In genomic region chr3:128180913-128181312, GRCh38 we compare ENCODE assay signal across 20 cellular contexts.
"Had no signal": no experiment of that assay in that cellular context is flagged by ENCODE, and none has a peak within 500 bp of the region (broad histone marks: within the 10 kb centered on the region; RNA-seq: fewer than 3 reads in every experiment).

No MANE protein-coding gene starts in this region.

- H3K9me3 ChIP-seq: colonic mucosa, gastroesophageal sphincter, mucosa of descending colon, ovary, spleen, stomach had no signal

- H3K36me3 ChIP-seq: colonic mucosa, gastroesophageal sphincter, ovary, stomach had no signal

- DNase-seq: caudate nucleus; colonic mucosa; dorsolateral prefrontal cortex; effector CD8-positive, alpha-beta T cell; hippocampal formation; left colon; mammary epithelial cell; mucosa of descending colon; naive thymus-derived CD8-positive, alpha-beta T cell; ovary; spleen; stimulated activated CD4-positive, alpha-beta T cell treated with anti-CD3 and anti-CD28 coated beads, Interleukin-15, amount 100 ng/mL, for 24 hours; stimulated activated CD4-positive, alpha-beta T cell treated with anti-CD3 and anti-CD28 coated beads, Interleukin-1b, Interleukin-23, amount 100 ng/mL, for 48 hours; stimulated activated CD4-positive, alpha-beta T cell treated with anti-CD3 and anti-CD28 coated beads, Interleukin-4, amount 100 ng/mL, for 24 hours; stimulated activated naive B cell treated with anti-CD40 and anti-IgM and Interleukin-4, amounts not matched to agents 10 μg/mL and 1 μg/mL and 100 μg/mL, for 72 hours; stomach; substantia nigra had no signal

- FAIRE-seq: urothelium cell line had no signal

- H3K4me3 ChIP-seq: colonic mucosa, dorsolateral prefrontal cortex, gastroesophageal sphincter, mucosa of descending colon, ovary, spleen, stomach had no signal

- H3K4me1 ChIP-seq: colonic mucosa had no signal

- H3K27me3 ChIP-seq: colonic mucosa, dorsolateral prefrontal cortex, gastroesophageal sphincter, ovary, spleen, stomach had no signal

- ATAC-seq: esophagus mucosa; gastroesophageal sphincter; left colon; mucosa of descending colon; naive thymus-derived CD8-positive, alpha-beta T cell; stimulated activated naive B cell treated with anti-CD40 and anti-IgM and Interleukin-4, amounts not matched to agents 10 μg/mL and 1 μg/mL and 100 μg/mL, for 72 hours had no signal

- H3K27ac ChIP-seq: colonic mucosa, dorsolateral prefrontal cortex, gastroesophageal sphincter, ovary, spleen, stomach had no signal
